In the genomic region with DNA sequence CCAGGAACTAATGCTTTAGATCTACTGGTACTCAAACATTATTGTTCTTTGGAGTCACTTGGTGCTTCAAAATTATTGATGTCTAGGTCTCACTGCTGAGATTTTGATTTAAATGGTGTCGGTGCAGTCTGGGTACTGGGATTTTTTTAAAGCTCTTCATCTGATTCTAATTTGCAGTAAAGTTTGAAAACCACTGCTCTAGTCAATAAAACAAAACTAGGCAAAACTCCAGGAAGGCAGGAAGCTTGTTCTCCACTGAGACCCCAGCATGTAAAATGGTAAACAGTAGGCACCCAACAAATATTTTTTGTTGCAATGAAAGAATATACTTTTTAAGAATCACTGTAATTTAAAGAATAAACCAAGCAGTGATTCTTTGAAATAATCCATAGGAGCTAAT, we compare ENCODE assay signal across 12 cellular contexts. TPM values are rescaled to one million over a fixed set of nuclear protein-coding genes. Genes with fewer than 3 reads are reported as not detected.
DNase-seq lines count a peak whose midpoint lies in the region; ATAC-seq and TF ChIP-seq lines count a peak whose summit lies in the region.
"Had no signal": no experiment of that assay in that cellular context is flagged by ENCODE, and none has a peak within 500 bp of the region (broad histone marks: within the 10 kb centered on the region; RNA-seq: fewer than 3 reads in every experiment).

No MANE protein-coding gene starts in this region.

- TF ChIP-seq CTCF in coronary artery (IDR thresholded peaks at IDR 0.05): no peak
- no peak for TF ChIP-seq CTCF in osteocyte (IDR thresholded peaks at IDR 0.05)
- no peak for TF ChIP-seq CTCF in H9 (conservative IDR thresholded peaks at IDR 0.05)

- H3T11ph ChIP-seq in H9 (ENCODE audit: low read length): no peak overlapping the region

- no peak overlapping the region for H2AK5ac ChIP-seq in H9 (ENCODE audit: insufficient read length, low read length)

- DNase-seq in activated CD4-positive, alpha-beta T cell treated with anti-CD3 and anti-CD28 coated beads, Interleukin-2, amount 10 ng/mL, durations not matched to agents 24 days and 14 days: no peak
- DNase-seq in activated CD4-positive, alpha-beta T cell treated with anti-CD3 and anti-CD28 coated beads, Interleukin-2, amount 50 U/mL, for 48 hours: no peak
- DNase-seq in coronary artery (ENCODE audit: low spot score) (no peak), osteocyte (ENCODE audit: extremely low spot score, unreplicated experiment) (no peak), H9 (no peak), inferior parietal cortex (ENCODE audit: extremely low spot score) (no peak)
- DNase-seq: MV-4-11, upper lobe of left lung had no signal

- intact Hi-C loops in activated CD4-positive, alpha-beta T cell treated with anti-CD3 and anti-CD28 coated beads, Interleukin-2, amount 10 ng/mL, durations not matched to agents 24 days and 14 days (cut with micrococcal nuclease): no loop called here

- H3K79me1 ChIP-seq in H9 (ENCODE audit: insufficient read depth, low read depth, low read length, poor library complexity, severe bottlenecking): peaks cover 2% of the 10 kb centered on the region

- H3K27ac Mint-ChIP-seq in activated CD4-positive, alpha-beta T cell treated with anti-CD3 and anti-CD28 coated beads, Interleukin-2, amount 10 ng/mL, durations not matched to agents 24 days and 14 days: peak overlapping the region; percentile 5
- H3K27ac Mint-ChIP-seq in IgD-negative memory B cell (peak overlapping the region in 1 of 3 donors; percentile 0), osteocyte (ENCODE audit: unreplicated experiment) (peak overlapping the region; percentile 80), H9 (peak overlapping the region in 1 of 3 experiments; percentile 17; a peak in 3 of 7 replicates)

- H3K27ac ChIP-seq in coronary artery (peak overlapping the region in 1 of 2 donors; percentile 59), H9 (ENCODE audit: insufficient read length, low read depth, low read length) (no peak overlapping the region)

- peaks cover 4% of the 10 kb centered on the region for H3K36me3 Mint-ChIP-seq in activated CD4-positive, alpha-beta T cell treated with anti-CD3 and anti-CD28 coated beads, Interleukin-2, amount 10 ng/mL, durations not matched to agents 24 days and 14 days (ENCODE audit: low read depth)
- H3K36me3 Mint-ChIP-seq in IgD-negative memory B cell (peaks cover 2% of the 10 kb centered on the region), osteocyte (ENCODE audit: unreplicated experiment) (no peaks in the 10 kb centered on the region), H9 (ENCODE audit: insufficient read depth in 1 of 3, low read depth in 3 of 3) (no peaks in the 10 kb centered on the region)

- H3K27me3 Mint-ChIP-seq in activated CD4-positive, alpha-beta T cell treated with anti-CD3 and anti-CD28 coated beads, Interleukin-2, amount 10 ng/mL, durations not matched to agents 24 days and 14 days: no peaks in the 10 kb centered on the region
- H3K27me3 Mint-ChIP-seq in IgD-negative memory B cell (no peaks in the 10 kb centered on the region), osteocyte (ENCODE audit: unreplicated experiment) (no peaks in the 10 kb centered on the region), H9 (ENCODE audit: low read depth) (no peaks in the 10 kb centered on the region)

- WGBS in H9 (ENCODE audit: extremely low coverage, insufficient read length, low lambda C conversion rate): no CpG with 5 or more reads among the region's 1 CpG

- H3K18ac ChIP-seq in H9 (ENCODE audit: insufficient read length, low read depth, low read length): no peak overlapping the region

- H3K9me3 Mint-ChIP-seq in activated CD4-positive, alpha-beta T cell treated with anti-CD3 and anti-CD28 coated beads, Interleukin-2, amount 10 ng/mL, durations not matched to agents 24 days and 14 days: no peaks in the 10 kb centered on the region
- H3K9me3 Mint-ChIP-seq in IgD-negative memory B cell: no peaks in the 10 kb centered on the region
- H3K9me3 Mint-ChIP-seq in osteocyte (ENCODE audit: unreplicated experiment): no peaks in the 10 kb centered on the region
- no peaks in the 10 kb centered on the region for H3K9me3 Mint-ChIP-seq in H9
- H3K9me3 Mint-ChIP-seq: neural crest cell had no signal

- H3K4me1 Mint-ChIP-seq in activated CD4-positive, alpha-beta T cell treated with anti-CD3 and anti-CD28 coated beads, Interleukin-2, amount 10 ng/mL, durations not matched to agents 24 days and 14 days: peaks cover 54% of the 10 kb centered on the region
- peaks cover 56 to 68% (median 58%) of the 10 kb centered on the region in 3 donors for H3K4me1 Mint-ChIP-seq in IgD-negative memory B cell
- H3K4me1 Mint-ChIP-seq in osteocyte (ENCODE audit: unreplicated experiment): peaks cover 68% of the 10 kb centered on the region
- H3K4me1 Mint-ChIP-seq in H9: peaks cover 5 to 8% of the 10 kb centered on the region in 2 experiments

- H3K79me2 ChIP-seq in H9 (ENCODE audit: insufficient read depth, low read length): no peaks in the 10 kb centered on the region; the same call in 1 of the 2 replicates

- H3K14ac ChIP-seq in H9 (ENCODE audit: insufficient read depth, low read length): no peak overlapping the region

- H3K23me2 ChIP-seq in H9 (ENCODE audit: insufficient read length, low read depth, low read length, poor library complexity, severe bottlenecking): no peaks in the 10 kb centered on the region

- H2AFZ ChIP-seq in H9 (ENCODE audit: low read length): no peak overlapping the region

- H3K9ac ChIP-seq in H9 (ENCODE audit: extremely low read depth, insufficient read length, low read length): no peak overlapping the region

- no peak overlapping the region for H2BK5ac ChIP-seq in H9 (ENCODE audit: insufficient read length, low read length)

- no peak overlapping the region for H2BK20ac ChIP-seq in H9 (ENCODE audit: low read depth, low read length, poor library complexity, severe bottlenecking)

- H3K4me3 Mint-ChIP-seq in activated CD4-positive, alpha-beta T cell treated with anti-CD3 and anti-CD28 coated beads, Interleukin-2, amount 10 ng/mL, durations not matched to agents 24 days and 14 days: peak overlapping the region; percentile 26
- peak overlapping the region in 3 of 4 donors; percentile 3 to 77 (median 20) for H3K4me3 Mint-ChIP-seq in IgD-negative memory B cell
- peak overlapping the region; percentile 24 for H3K4me3 Mint-ChIP-seq in osteocyte (ENCODE audit: unreplicated experiment)
- no peak overlapping the region for H3K4me3 Mint-ChIP-seq in H9
- H3K4me3 Mint-ChIP-seq: neural crest cell had no signal

- H3K4me2 ChIP-seq in H9 (ENCODE audit: insufficient read depth, insufficient read length, low read length): no peak overlapping the region

- no peak overlapping the region for H4K8ac ChIP-seq in H9 (replicated peaks; ENCODE audit: insufficient read length, low read depth, low read length)

- no peak overlapping the region for H4K5ac ChIP-seq in H9 (ENCODE audit: insufficient read length, low read depth, low read length)

- no peak overlapping the region for H2BK120ac ChIP-seq in H9 (ENCODE audit: low read depth, low read length, poor library complexity, severe bottlenecking)

- peak overlapping the region; percentile 15 for H3K4me3 ChIP-seq in coronary artery
- H3K4me3 ChIP-seq: upper lobe of left lung had no signal

- no peak overlapping the region for H3K56ac ChIP-seq in H9 (ENCODE audit: insufficient read length, low read depth, low read length)

- H2BK12ac ChIP-seq in H9 (ENCODE audit: insufficient read length, low read depth, low read length): no peak overlapping the region

- no peaks in the 10 kb centered on the region for H3K4me1 ChIP-seq in H9 (ENCODE audit: insufficient read depth, low read length)

- H4K91ac ChIP-seq in H9 (ENCODE audit: insufficient read length, low read depth, low read length): no peak overlapping the region

- H4K20me1 ChIP-seq in H9 (ENCODE audit: control insufficient read depth, insufficient read depth, insufficient read length): no peaks in the 10 kb centered on the region

- no peak for ATAC-seq in HG02759 (IDR thresholded peaks at IDR 0.05; ENCODE audit: unreplicated experiment)
- ATAC-seq: activated CD4-positive, CD25-positive, alpha-beta regulatory T cell treated with anti-CD3 and anti-CD28 coated beads, Interleukin-2, amount 50 U/mL, for 24 hours had no signal

- H3K23ac ChIP-seq in H9 (ENCODE audit: insufficient read length, low read depth, low read length): no peak overlapping the region

- H2BK15ac ChIP-seq in H9 (ENCODE audit: low read depth, low read length): no peak overlapping the region

- H3K4ac ChIP-seq in H9 (ENCODE audit: low read depth, low read length): no peak overlapping the region

- H3K27me3 ChIP-seq in H9 (ENCODE audit: insufficient read depth, low read length): no peaks in the 10 kb centered on the region
- H3K27me3 ChIP-seq: upper lobe of left lung had no signal

- no peaks in the 10 kb centered on the region for H3K9me3 ChIP-seq in H9 (ENCODE audit: control insufficient read depth, low read depth, low read length)
- H3K9me3 ChIP-seq: upper lobe of left lung had no signal

RNA-seq across cellular contexts. Expression of a gene that starts 49.7 kb away (rescaled TPM):
- total RNA-seq in activated CD4-positive, alpha-beta T cell treated with anti-CD3 and anti-CD28 coated beads, Interleukin-2, amount 10 ng/mL, durations not matched to agents 24 days and 14 days: 28.4 and 28.9 TPM in 2 replicates
- 344 TPM for polyA plus RNA-seq in IgD-negative memory B cell
- 128 and 138 TPM in 2 replicates for total RNA-seq in osteocyte
- 59.9 and 66.4 TPM in 2 replicates for total RNA-seq in H9 (2021)

Comparison
In these comparisons a context has a peak if more than half of its experiments do, and no peak if none do; other contexts are left out.
1. H3K4me3 Mint-ChIP-seq: peak in activated CD4-positive, alpha-beta T cell treated with anti-CD3 and anti-CD28 coated beads, Interleukin-2, amount 10 ng/mL, durations not matched to agents 24 days and 14 days (single experiment), IgD-negative memory B cell (3 of 4) and osteocyte (single experiment); none in H9 (0 of 2).